Comparison of ENCODE assay signal across 21 cellular contexts in the genomic region with DNA sequence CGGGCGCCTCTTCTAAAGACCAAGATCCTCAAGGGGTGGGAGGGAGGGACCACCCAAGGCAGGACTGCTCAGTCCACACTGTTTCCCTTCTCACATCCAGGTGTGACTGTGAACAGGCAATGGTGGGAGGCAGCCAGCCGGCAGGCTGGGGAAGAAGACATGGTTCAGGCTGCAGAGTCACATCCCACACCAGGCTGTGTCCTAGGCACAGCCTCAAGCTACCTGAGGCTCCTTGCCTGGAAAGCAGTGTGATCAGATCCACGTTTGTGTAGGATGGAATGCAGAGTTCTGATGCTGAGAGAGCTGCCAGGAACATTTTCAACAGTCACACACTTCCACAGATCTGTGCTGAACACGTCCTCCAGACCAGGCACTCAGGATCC. TPM values are rescaled to one million over a fixed set of nuclear protein-coding genes. Genes with fewer than 3 reads are reported as not detected.
DNase-seq lines count a peak whose midpoint lies in the region; ATAC-seq, FAIRE-seq and TF ChIP-seq lines count a peak whose summit lies in the region.
"Had no signal": no experiment of that assay in that cellular context is flagged by ENCODE, and none has a peak within 500 bp of the region (broad histone marks: within the 10 kb centered on the region; RNA-seq: fewer than 3 reads in every experiment).

No MANE protein-coding gene starts in this region.

- H3K4me1 Mint-ChIP-seq in activated T-cell treated with anti-CD3 and anti-CD28 coated beads, Interleukin-2, amount 50 U/mL, for 72 hours (ENCODE audit: low read depth): no peaks in the 10 kb centered on the region

- in situ Hi-C loops in ACHN (cut with HindIII; ENCODE audit: low pct_ligation_motif_present, low pct_unique_long_range_greater_than_20kb, low sequenced_read_pairs): no loop called here

- CTCF ChIA-PET in RWPE1 (lab: Yijun Ruan, JAX): no interaction called here

- H3K27me3 ChIP-seq in left ventricle myocardium inferior (ENCODE audit: low read depth) (no peaks in the 10 kb centered on the region), hepatocyte (no peaks in the 10 kb centered on the region), pancreas (no peaks in the 10 kb centered on the region)
- H3K27me3 ChIP-seq: gastrocnemius medialis, neutrophil had no signal

- peaks cover 65% of the 10 kb centered on the region for H3K36me3 ChIP-seq in left ventricle myocardium inferior
- H3K36me3 ChIP-seq in hepatocyte (replicated peaks; ENCODE audit: insufficient read depth, low read depth): no peaks in the 10 kb centered on the region
- peaks cover 0 to 5% (median 0%) of the 10 kb centered on the region in 3 donors for H3K36me3 ChIP-seq in pancreas

- H3K27ac Mint-ChIP-seq in activated T-cell treated with anti-CD3 and anti-CD28 coated beads, Interleukin-2, amount 50 U/mL, for 72 hours: no peak overlapping the region
- H3K27ac Mint-ChIP-seq: CD4-positive, CD25-positive, alpha-beta regulatory T cell had no signal

- H2AFZ ChIP-seq in hepatocyte: no peak overlapping the region

- H3K4me2 ChIP-seq in hepatocyte: peak overlapping the region; percentile 67

- 80% methylated on average over 5 of the region's 5 CpGs for WGBS in hepatocyte (ENCODE audit: low lambda C conversion rate, missing lambda C conversion rate)
- 56 to 64% methylated on average over 5 of the region's 5 CpGs for WGBS in pancreas, 2 donors

- H3K27me3 Mint-ChIP-seq in activated T-cell treated with anti-CD3 and anti-CD28 coated beads, Interleukin-2, amount 50 U/mL, for 72 hours (ENCODE audit: low read depth): no peaks in the 10 kb centered on the region
- H3K27me3 Mint-ChIP-seq: CD4-positive, CD25-positive, alpha-beta regulatory T cell had no signal

- intact Hi-C loops in left ventricle myocardium inferior (cut with micrococcal nuclease) (no loop called here), left ventricle myocardium superior (cut with micrococcal nuclease) (no loop called here), pancreas (cut with DNase I) (loop anchor here in 1 of 3 donors (10.0 kb wide), 1 partner anchor 220 kb away; no protein-coding TSS in a partner anchor)

- H4K20me1 ChIP-seq in hepatocyte (ENCODE audit: insufficient read depth, poor library complexity, severe bottlenecking): no peaks in the 10 kb centered on the region

- H3K4me3 ChIP-seq in left ventricle myocardium inferior (no peak overlapping the region), hepatocyte (no peak overlapping the region), pancreas (no peak overlapping the region)
- H3K4me3 ChIP-seq: gastrocnemius medialis had no signal

- H3K79me2 ChIP-seq in hepatocyte: peaks cover 78% of the 10 kb centered on the region

- H3K27ac ChIP-seq in left ventricle myocardium inferior (replicated peaks) (peak overlapping the region; percentile 83), hepatocyte (peak overlapping the region; percentile 47), pancreas (peak overlapping the region in 3 of 4 donors; percentile 25 to 54 (median 26)), RWPE1 (no peak overlapping the region)
- H3K27ac ChIP-seq: neutrophil had no signal

- peaks cover 42% of the 10 kb centered on the region for H3K4me1 ChIP-seq in left ventricle myocardium inferior
- H3K4me1 ChIP-seq in hepatocyte (ENCODE audit: insufficient read depth): peaks cover 14% of the 10 kb centered on the region
- peaks cover 0 to 13% (median 12%) of the 10 kb centered on the region in 3 donors for H3K4me1 ChIP-seq in pancreas

- peaks cover 17 to 24% of the 10 kb centered on the region in 2 donors for H3K9me3 Mint-ChIP-seq in activated T-cell treated with anti-CD3 and anti-CD28 coated beads, Interleukin-2, amount 50 U/mL, for 72 hours

- H3K9me3 ChIP-seq in left ventricle myocardium inferior (replicated peaks) (peaks cover 37% of the 10 kb centered on the region), hepatocyte (ENCODE audit: low read depth) (peaks cover 26% of the 10 kb centered on the region), pancreas (peaks cover 0 to 3% (median 0%) of the 10 kb centered on the region in 4 donors)

- POLR2A ChIA-PET in RWPE1 (lab: Yijun Ruan, JAX; ENCODE audit: low non-redundant PET): no interaction called here

- no peak for ATAC-seq in left ventricle myocardium superior
- ATAC-seq in pancreas: no peak
- ATAC-seq in activated T-cell treated with anti-CD3 and anti-CD28 coated beads, Interleukin-2, amount 50 U/mL, for 72 hours (replicated peaks in 1 of 2): no peak
- no peak for ATAC-seq in GM21529 (IDR thresholded peaks at IDR 0.05; ENCODE audit: unreplicated experiment)
- ATAC-seq: esophagus mucosa, gastrocnemius medialis had no signal

- no peaks in the 10 kb centered on the region for H3K9me2 ChIP-seq in hepatocyte (replicated peaks; ENCODE audit: insufficient read depth)

- TF ChIP-seq CTCF in left ventricle myocardium inferior (IDR thresholded peaks at IDR 0.05; ENCODE audit: borderline replicate concordance): no peak
- TF ChIP-seq CTCF in hepatocyte (IDR thresholded peaks at IDR 0.05; ENCODE audit: poor library complexity): no peak
- TF ChIP-seq CTCF in pancreas (IDR thresholded peaks at IDR 0.05): no peak
- TF ChIP-seq CTCF in RWPE1 (conservative IDR thresholded peaks at IDR 0.05; ENCODE audit: low read depth): no peak

- H3K4me3 Mint-ChIP-seq in activated T-cell treated with anti-CD3 and anti-CD28 coated beads, Interleukin-2, amount 50 U/mL, for 72 hours: no peak overlapping the region
- H3K4me3 Mint-ChIP-seq: CD4-positive, CD25-positive, alpha-beta regulatory T cell had no signal

- no peak for DNase-seq in left ventricle myocardium inferior
- DNase-seq in left ventricle myocardium superior: no peak
- no peak for DNase-seq in hepatocyte (ENCODE audit: low spot score)
- DNase-seq in pancreas: peak in 3 of 6 donors; percentile 12 to 30 (median 29)
- DNase-seq in RWPE1 (ENCODE audit: low spot score): no peak
- no peak for DNase-seq in activated T-cell treated with anti-CD3 and anti-CD28 coated beads, Interleukin-2, amount 50 U/mL, for 72 hours
- DNase-seq in ACHN: no peak
- DNase-seq: activated CD4-positive, alpha-beta T cell treated with anti-CD3 and anti-CD28 coated beads for 48 hours; amygdala; CD4-positive, CD25-positive, alpha-beta regulatory T cell; effector CD8-positive, alpha-beta T cell; GOT3; KG1; NCI-H187; SHP77; stimulated activated CD4-positive, alpha-beta T cell treated with anti-CD3 and anti-CD28 coated beads, Interleukin-15, amount 100 ng/mL, for 24 hours; SW 1271 had no signal

- peaks cover 47 to 75% of the 10 kb centered on the region in 2 donors for H3K36me3 Mint-ChIP-seq in activated T-cell treated with anti-CD3 and anti-CD28 coated beads, Interleukin-2, amount 50 U/mL, for 72 hours (ENCODE audit: insufficient read depth in 2 of 2)

- FAIRE-seq in pancreas (lab: Jason Lieb, UNC): no peak

RNA-seq across cellular contexts. Expression of gene SLC66A2, which starts 16.4 kb away (rescaled TPM):
- total RNA-seq in left ventricle myocardium inferior (27.4 TPM), left ventricle myocardium superior (28.9 TPM), hepatocyte (23.4 and 31.1 TPM in 2 replicates), pancreas (10 to 100 TPM; 19.6 to 24.3 (median 21.7) TPM)
- polyA plus RNA-seq in hepatocyte (36.5 and 36.9 TPM in 2 replicates), pancreas (10 to 100 TPM; 34.1 to 36.1 TPM)
- total RNA-seq in activated T-cell treated with anti-CD3 and anti-CD28 coated beads, Interleukin-2, amount 50 U/mL, for 72 hours: 10 to 100 TPM; 35.1 to 40.1 TPM

RNA-seq across cellular contexts. Expression of gene HSBP1L1, which starts 29.4 kb away (rescaled TPM):
- total RNA-seq in left ventricle myocardium inferior: 12.2 TPM
- total RNA-seq in left ventricle myocardium superior: 14.5 TPM
- total RNA-seq in hepatocyte: 55.2 and 58.7 TPM in 2 replicates
- 81.9 and 82.0 TPM in 2 replicates for polyA plus RNA-seq in hepatocyte
- 10 to 100 TPM in 5 of 6 donors, 1 to 10 TPM in 1; 9.2 to 14.6 (median 12.7) TPM for total RNA-seq in pancreas
- polyA plus RNA-seq in pancreas: 10 to 100 TPM; 42.9 to 43.6 TPM
- total RNA-seq in activated T-cell treated with anti-CD3 and anti-CD28 coated beads, Interleukin-2, amount 50 U/mL, for 72 hours: 10 to 100 TPM; 11.2 to 11.8 TPM

RNA-seq across cellular contexts. Expression of gene TXNL4A, which starts 53.3 kb away (rescaled TPM):
- total RNA-seq in left ventricle myocardium inferior: 92.0 TPM
- 91.0 TPM for total RNA-seq in left ventricle myocardium superior
- total RNA-seq in hepatocyte: 54.2 and 71.9 TPM in 2 replicates
- 227 and 254 TPM in 2 replicates for polyA plus RNA-seq in hepatocyte
- total RNA-seq in pancreas: 10 to 100 TPM; 40.5 to 60.8 (median 46.0) TPM
- 10 to 100 TPM; 50.9 to 64.6 TPM for polyA plus RNA-seq in pancreas
- total RNA-seq in activated T-cell treated with anti-CD3 and anti-CD28 coated beads, Interleukin-2, amount 50 U/mL, for 72 hours: 100 to 1,000 TPM in 1 of 2 donors, 10 to 100 TPM in 1; 92.9 to 105 TPM
